ENCODE assay signal across 1 cellular context in genomic region chr1:247385283-247385682, GRCh38.
A peak's percentile ranks its signal among the peaks of the same experiment; 100 is the strongest.
TF ChIP-seq lines count a peak whose summit lies in the region.

No MANE protein-coding gene starts in this region.

TF ChIP-seq in SK-N-SH, 30 proteins besides CTCF, POLR2A, EP300 and RAD21 (continued from another document):
- TF ChIP-seq REST (IDR thresholded peaks at IDR 0.05; ENCODE audit: low read depth, low read length) (no peak), YY1 (IDR thresholded peaks at IDR 0.05; ENCODE audit: low read depth) (no peak), RCOR1 (IDR thresholded peaks at IDR 0.05; ENCODE audit: low read length) (no peak), MAX (IDR thresholded peaks at IDR 0.05; ENCODE audit: low read depth) (peak; percentile 64; the same call in 1 of the 2 replicates), USF2 (IDR thresholded peaks at IDR 0.05; ENCODE audit: borderline replicate concordance, low read depth, low read length) (no peak), JUND (IDR thresholded peaks at IDR 0.05) (peak; percentile 53), NFIC (IDR thresholded peaks at IDR 0.05; ENCODE audit: borderline replicate concordance) (no peak), POLR2AphosphoS5 (IDR thresholded peaks at IDR 0.05; ENCODE audit: low read depth, low read length) (no peak)
